ENCODE assay signal across 1 cellular context in the genomic region with DNA sequence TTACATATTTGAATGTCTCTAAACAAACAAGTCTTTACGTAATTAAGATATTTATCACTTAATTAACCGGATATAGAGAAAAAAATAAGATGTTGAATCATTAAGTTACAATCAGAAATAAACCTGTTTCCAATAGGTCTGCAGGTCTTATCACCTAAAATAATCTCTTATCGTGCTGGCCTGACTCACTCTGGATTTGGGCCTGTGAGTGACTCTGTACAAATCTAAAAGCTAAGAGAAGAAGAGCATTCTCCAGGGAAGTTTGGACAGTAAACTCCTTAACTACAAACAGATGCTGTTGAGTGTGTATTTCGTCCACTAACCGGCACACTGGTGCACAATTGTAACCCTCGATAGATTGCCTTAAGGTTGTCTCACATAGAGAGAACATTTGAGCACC.
TF ChIP-seq lines count a peak whose summit lies in the region.

No MANE protein-coding gene starts in this region.

TF ChIP-seq in SK-N-SH, 30 proteins besides CTCF, POLR2A, EP300 and RAD21 (continued from another document):
- TF ChIP-seq, protein P1, sequence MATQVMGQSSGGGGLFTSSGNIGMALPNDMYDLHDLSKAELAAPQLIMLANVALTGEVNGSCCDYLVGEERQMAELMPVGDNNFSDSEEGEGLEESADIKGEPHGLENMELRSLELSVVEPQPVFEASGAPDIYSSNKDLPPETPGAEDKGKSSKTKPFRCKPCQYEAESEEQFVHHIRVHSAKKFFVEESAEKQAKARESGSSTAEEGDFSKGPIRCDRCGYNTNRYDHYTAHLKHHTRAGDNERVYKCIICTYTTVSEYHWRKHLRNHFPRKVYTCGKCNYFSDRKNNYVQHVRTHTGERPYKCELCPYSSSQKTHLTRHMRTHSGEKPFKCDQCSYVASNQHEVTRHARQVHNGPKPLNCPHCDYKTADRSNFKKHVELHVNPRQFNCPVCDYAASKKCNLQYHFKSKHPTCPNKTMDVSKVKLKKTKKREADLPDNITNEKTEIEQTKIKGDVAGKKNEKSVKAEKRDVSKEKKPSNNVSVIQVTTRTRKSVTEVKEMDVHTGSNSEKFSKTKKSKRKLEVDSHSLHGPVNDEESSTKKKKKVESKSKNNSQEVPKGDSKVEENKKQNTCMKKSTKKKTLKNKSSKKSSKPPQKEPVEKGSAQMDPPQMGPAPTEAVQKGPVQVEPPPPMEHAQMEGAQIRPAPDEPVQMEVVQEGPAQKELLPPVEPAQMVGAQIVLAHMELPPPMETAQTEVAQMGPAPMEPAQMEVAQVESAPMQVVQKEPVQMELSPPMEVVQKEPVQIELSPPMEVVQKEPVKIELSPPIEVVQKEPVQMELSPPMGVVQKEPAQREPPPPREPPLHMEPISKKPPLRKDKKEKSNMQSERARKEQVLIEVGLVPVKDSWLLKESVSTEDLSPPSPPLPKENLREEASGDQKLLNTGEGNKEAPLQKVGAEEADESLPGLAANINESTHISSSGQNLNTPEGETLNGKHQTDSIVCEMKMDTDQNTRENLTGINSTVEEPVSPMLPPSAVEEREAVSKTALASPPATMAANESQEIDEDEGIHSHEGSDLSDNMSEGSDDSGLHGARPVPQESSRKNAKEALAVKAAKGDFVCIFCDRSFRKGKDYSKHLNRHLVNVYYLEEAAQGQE (IDR thresholded peaks at IDR 0.05; ENCODE audit: low read depth, low read length), result no peak
- TF ChIP-seq CHD2 (IDR thresholded peaks at IDR 0.05; ENCODE audit: low read length, partially characterized antibody) (no peak), RCOR1 (IDR thresholded peaks at IDR 0.05; ENCODE audit: low read length) (peak; percentile 85), YY1 (IDR thresholded peaks at IDR 0.05; ENCODE audit: low read depth) (no peak), EZH2phosphoT487 (IDR thresholded peaks at IDR 0.05; ENCODE audit: borderline replicate concordance, low read depth) (no peak), TCF12 (IDR thresholded peaks at IDR 0.05) (peak; percentile 94), SMC3 (IDR thresholded peaks at IDR 0.05; ENCODE audit: low read depth, low read length) (no peak), MXI1 (IDR thresholded peaks at IDR 0.05; ENCODE audit: low read depth, low read length) (no peak; the same call in 1 of the 2 replicates)
- TF ChIP-seq, protein P2, sequence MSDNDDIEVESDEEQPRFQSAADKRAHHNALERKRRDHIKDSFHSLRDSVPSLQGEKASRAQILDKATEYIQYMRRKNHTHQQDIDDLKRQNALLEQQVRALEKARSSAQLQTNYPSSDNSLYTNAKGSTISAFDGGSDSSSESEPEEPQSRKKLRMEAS (IDR thresholded peaks at IDR 0.05; ENCODE audit: low read depth), result no peak
- TF ChIP-seq, protein P3, sequence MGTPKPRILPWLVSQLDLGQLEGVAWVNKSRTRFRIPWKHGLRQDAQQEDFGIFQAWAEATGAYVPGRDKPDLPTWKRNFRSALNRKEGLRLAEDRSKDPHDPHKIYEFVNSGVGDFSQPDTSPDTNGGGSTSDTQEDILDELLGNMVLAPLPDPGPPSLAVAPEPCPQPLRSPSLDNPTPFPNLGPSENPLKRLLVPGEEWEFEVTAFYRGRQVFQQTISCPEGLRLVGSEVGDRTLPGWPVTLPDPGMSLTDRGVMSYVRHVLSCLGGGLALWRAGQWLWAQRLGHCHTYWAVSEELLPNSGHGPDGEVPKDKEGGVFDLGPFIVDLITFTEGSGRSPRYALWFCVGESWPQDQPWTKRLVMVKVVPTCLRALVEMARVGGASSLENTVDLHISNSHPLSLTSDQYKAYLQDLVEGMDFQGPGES (IDR thresholded peaks at IDR 0.05; ENCODE audit: low read depth, low read length), result no peak
- TF ChIP-seq, protein P4, sequence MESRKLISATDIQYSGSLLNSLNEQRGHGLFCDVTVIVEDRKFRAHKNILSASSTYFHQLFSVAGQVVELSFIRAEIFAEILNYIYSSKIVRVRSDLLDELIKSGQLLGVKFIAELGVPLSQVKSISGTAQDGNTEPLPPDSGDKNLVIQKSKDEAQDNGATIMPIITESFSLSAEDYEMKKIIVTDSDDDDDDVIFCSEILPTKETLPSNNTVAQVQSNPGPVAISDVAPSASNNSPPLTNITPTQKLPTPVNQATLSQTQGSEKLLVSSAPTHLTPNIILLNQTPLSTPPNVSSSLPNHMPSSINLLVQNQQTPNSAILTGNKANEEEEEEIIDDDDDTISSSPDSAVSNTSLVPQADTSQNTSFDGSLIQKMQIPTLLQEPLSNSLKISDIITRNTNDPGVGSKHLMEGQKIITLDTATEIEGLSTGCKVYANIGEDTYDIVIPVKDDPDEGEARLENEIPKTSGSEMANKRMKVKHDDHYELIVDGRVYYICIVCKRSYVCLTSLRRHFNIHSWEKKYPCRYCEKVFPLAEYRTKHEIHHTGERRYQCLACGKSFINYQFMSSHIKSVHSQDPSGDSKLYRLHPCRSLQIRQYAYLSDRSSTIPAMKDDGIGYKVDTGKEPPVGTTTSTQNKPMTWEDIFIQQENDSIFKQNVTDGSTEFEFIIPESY (IDR thresholded peaks at IDR 0.05; ENCODE audit: borderline replicate concordance, low read depth), result no peak
- TF ChIP-seq, protein P5, sequence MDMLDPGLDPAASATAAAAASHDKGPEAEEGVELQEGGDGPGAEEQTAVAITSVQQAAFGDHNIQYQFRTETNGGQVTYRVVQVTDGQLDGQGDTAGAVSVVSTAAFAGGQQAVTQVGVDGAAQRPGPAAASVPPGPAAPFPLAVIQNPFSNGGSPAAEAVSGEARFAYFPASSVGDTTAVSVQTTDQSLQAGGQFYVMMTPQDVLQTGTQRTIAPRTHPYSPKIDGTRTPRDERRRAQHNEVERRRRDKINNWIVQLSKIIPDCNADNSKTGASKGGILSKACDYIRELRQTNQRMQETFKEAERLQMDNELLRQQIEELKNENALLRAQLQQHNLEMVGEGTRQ (IDR thresholded peaks at IDR 0.05; ENCODE audit: borderline replicate concordance, low read depth, low read length), result no peak
- TF ChIP-seq, protein P6, sequence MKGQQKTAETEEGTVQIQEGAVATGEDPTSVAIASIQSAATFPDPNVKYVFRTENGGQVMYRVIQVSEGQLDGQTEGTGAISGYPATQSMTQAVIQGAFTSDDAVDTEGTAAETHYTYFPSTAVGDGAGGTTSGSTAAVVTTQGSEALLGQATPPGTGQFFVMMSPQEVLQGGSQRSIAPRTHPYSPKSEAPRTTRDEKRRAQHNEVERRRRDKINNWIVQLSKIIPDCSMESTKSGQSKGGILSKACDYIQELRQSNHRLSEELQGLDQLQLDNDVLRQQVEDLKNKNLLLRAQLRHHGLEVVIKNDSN (IDR thresholded peaks at IDR 0.05; ENCODE audit: borderline replicate concordance, low read depth), result no peak
- TF ChIP-seq, protein P7, sequence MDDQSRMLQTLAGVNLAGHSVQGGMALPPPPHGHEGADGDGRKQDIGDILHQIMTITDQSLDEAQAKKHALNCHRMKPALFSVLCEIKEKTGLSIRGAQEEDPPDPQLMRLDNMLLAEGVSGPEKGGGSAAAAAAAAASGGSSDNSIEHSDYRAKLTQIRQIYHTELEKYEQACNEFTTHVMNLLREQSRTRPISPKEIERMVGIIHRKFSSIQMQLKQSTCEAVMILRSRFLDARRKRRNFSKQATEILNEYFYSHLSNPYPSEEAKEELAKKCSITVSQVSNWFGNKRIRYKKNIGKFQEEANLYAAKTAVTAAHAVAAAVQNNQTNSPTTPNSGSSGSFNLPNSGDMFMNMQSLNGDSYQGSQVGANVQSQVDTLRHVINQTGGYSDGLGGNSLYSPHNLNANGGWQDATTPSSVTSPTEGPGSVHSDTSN (IDR thresholded peaks at IDR 0.05), result 0 out of 2 replicates have a peak, but pooled peaks have one; percentile 21
